8 cellular contexts compared by ENCODE assay signal in genomic region chr6:15365273-15365687, GRCh38.
A peak's percentile ranks its signal among the peaks of the same experiment; 100 is the strongest.
DNase-seq lines count a peak whose midpoint lies in the region; ATAC-seq and TF ChIP-seq lines count a peak whose summit lies in the region.

No MANE protein-coding gene starts in this region.

- H3K27ac ChIP-seq in gastroesophageal sphincter, result peak overlapping the region in 1 of 4 donors; percentile 18

- H3K36me3 ChIP-seq in gastroesophageal sphincter, result no peaks in the 10 kb centered on the region

- DNase-seq in AG08395 (ENCODE audit: low spot score), result peak; percentile 87
- peak; percentile 82 for DNase-seq in NOMO-1 treated with dmso at 0.1 percent for 144 hours (lab: John Stamatoyannopoulos, UW; ENCODE audit: unreplicated experiment)
- peak; percentile 58 for DNase-seq in activated naive CD4-positive, alpha-beta T cell treated with anti-CD3 and anti-CD28 coated beads, Interleukin-2, amount 10 ng/mL, durations not matched to agents 7 days and 5 days
- peak; percentile 39 for DNase-seq in omental fat pad (ENCODE audit: low spot score)
- DNase-seq in endothelial cell (ENCODE audit: low spot score), result no peak

- peaks cover 31% of the 10 kb centered on the region for H3K4me1 Mint-ChIP-seq in activated naive CD4-positive, alpha-beta T cell treated with anti-CD3 and anti-CD28 coated beads, Interleukin-2, amount 10 ng/mL, durations not matched to agents 7 days and 5 days
- H3K4me1 Mint-ChIP-seq in endothelial cell (ENCODE audit: unreplicated experiment), result peaks cover 30% of the 10 kb centered on the region

- no peaks in the 10 kb centered on the region for H3K9me3 Mint-ChIP-seq in activated naive CD4-positive, alpha-beta T cell treated with anti-CD3 and anti-CD28 coated beads, Interleukin-2, amount 10 ng/mL, durations not matched to agents 7 days and 5 days
- H3K9me3 Mint-ChIP-seq in endothelial cell (ENCODE audit: unreplicated experiment), result no peaks in the 10 kb centered on the region

- no peaks in the 10 kb centered on the region for H3K27me3 ChIP-seq in gastroesophageal sphincter

- no peaks in the 10 kb centered on the region for H3K9me3 ChIP-seq in gastroesophageal sphincter

- ATAC-seq in HG02642 (IDR thresholded peaks at IDR 0.05; ENCODE audit: poor library complexity, unreplicated experiment), result peak; percentile 42
- peak; percentile 72 for ATAC-seq in gastroesophageal sphincter
- no peak for ATAC-seq in omental fat pad (ENCODE audit: low FRiP score)
- no peak for ATAC-seq in GM21717 (IDR thresholded peaks at IDR 0.05; ENCODE audit: unreplicated experiment)

- H3K4me1 ChIP-seq in gastroesophageal sphincter, result peaks cover 6 to 63% (median 8%) of the 10 kb centered on the region in 3 donors

- H3K27ac Mint-ChIP-seq in activated naive CD4-positive, alpha-beta T cell treated with anti-CD3 and anti-CD28 coated beads, Interleukin-2, amount 10 ng/mL, durations not matched to agents 7 days and 5 days, result no peak overlapping the region
- no peak overlapping the region for H3K27ac Mint-ChIP-seq in endothelial cell (ENCODE audit: unreplicated experiment)

- no peak for TF ChIP-seq POLR2A in gastroesophageal sphincter (IDR thresholded peaks at IDR 0.05)

- TF ChIP-seq CTCF in gastroesophageal sphincter (IDR thresholded peaks at IDR 0.05) (no peak), omental fat pad (IDR thresholded peaks at IDR 0.05) (no peak), endothelial cell (IDR thresholded peaks at IDR 0.05; ENCODE audit: unreplicated experiment) (no peak)

- CTCF ChIA-PET in activated naive CD4-positive, alpha-beta T cell treated with anti-CD3 and anti-CD28 coated beads, Interleukin-2, amount 10 ng/mL, durations not matched to agents 7 days and 5 days (lab: Charles Lee), result no interaction called here

- H3K4me3 ChIP-seq in gastroesophageal sphincter, result no peak overlapping the region

- no peak for TF ChIP-seq EP300 in gastroesophageal sphincter (IDR thresholded peaks at IDR 0.05)

- WGBS in gastroesophageal sphincter (ENCODE audit: low coverage in 1 of 2), 2 donors, result 11 to 21% methylated on average over 9 to 10 of the region's 13 CpGs

- H3K36me3 Mint-ChIP-seq in activated naive CD4-positive, alpha-beta T cell treated with anti-CD3 and anti-CD28 coated beads, Interleukin-2, amount 10 ng/mL, durations not matched to agents 7 days and 5 days, result peaks cover 18% of the 10 kb centered on the region
- H3K36me3 Mint-ChIP-seq in endothelial cell (ENCODE audit: low read depth, unreplicated experiment), result no peaks in the 10 kb centered on the region

- no peak overlapping the region for H3K4me3 Mint-ChIP-seq in activated naive CD4-positive, alpha-beta T cell treated with anti-CD3 and anti-CD28 coated beads, Interleukin-2, amount 10 ng/mL, durations not matched to agents 7 days and 5 days
- H3K4me3 Mint-ChIP-seq in endothelial cell (ENCODE audit: unreplicated experiment), result no peak overlapping the region

- H3K27me3 Mint-ChIP-seq in activated naive CD4-positive, alpha-beta T cell treated with anti-CD3 and anti-CD28 coated beads, Interleukin-2, amount 10 ng/mL, durations not matched to agents 7 days and 5 days, result no peaks in the 10 kb centered on the region
- H3K27me3 Mint-ChIP-seq in endothelial cell (ENCODE audit: unreplicated experiment), result no peaks in the 10 kb centered on the region

Comparison
In these comparisons a context has a peak if more than half of its experiments do, and no peak if none do; other contexts are left out.
1. ATAC-seq: peak in HG02642 (single experiment) and gastroesophageal sphincter (single experiment); none in omental fat pad (single experiment) and GM21717 (single experiment).